In the genomic region with DNA sequence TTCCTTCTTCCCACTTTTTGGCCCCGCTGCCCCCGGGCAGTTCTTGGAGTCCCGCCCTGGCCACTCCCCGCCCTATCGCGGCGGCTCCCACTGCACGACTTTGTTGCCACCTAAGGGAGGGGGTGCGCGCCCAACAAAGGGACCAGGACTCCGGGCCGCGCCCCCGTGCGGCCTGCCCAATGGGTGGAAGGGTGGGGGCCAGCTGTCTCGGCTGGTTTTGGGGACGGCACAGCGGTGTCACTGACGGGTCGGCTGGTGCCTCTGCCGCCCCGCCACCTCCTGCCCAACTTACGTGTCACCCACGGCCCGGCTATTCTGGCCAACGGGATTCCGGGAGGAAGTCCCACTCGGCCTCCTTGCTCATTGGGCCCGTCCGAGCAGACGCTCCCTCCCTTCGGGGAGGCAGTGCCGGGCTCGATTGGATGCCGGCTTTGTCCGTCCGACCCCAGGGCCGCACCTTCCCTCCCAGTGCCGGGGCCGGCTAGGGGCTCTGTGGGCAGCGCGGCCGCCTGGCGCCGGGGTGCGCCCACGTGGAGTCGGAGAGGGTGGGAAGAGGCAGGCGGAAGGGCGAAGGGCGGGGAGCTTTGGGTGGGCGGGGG, we compare ENCODE assay signal across 8 cellular contexts. TPM values are rescaled to one million over a fixed set of nuclear protein-coding genes. Genes with fewer than 3 reads are reported as not detected.
DNase-seq lines count a peak whose midpoint lies in the region; ATAC-seq, FAIRE-seq and TF ChIP-seq lines count a peak whose summit lies in the region.

A gene with protein sequence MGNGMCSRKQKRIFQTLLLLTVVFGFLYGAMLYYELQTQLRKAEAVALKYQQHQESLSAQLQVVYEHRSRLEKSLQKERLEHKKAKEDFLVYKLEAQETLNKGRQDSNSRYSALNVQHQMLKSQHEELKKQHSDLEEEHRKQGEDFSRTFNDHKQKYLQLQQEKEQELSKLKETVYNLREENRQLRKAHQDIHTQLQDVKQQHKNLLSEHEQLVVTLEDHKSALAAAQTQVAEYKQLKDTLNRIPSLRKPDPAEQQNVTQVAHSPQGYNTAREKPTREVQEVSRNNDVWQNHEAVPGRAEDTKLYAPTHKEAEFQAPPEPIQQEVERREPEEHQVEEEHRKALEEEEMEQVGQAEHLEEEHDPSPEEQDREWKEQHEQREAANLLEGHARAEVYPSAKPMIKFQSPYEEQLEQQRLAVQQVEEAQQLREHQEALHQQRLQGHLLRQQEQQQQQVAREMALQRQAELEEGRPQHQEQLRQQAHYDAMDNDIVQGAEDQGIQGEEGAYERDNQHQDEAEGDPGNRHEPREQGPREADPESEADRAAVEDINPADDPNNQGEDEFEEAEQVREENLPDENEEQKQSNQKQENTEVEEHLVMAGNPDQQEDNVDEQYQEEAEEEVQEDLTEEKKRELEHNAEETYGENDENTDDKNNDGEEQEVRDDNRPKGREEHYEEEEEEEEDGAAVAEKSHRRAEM (minus strand): TSS at position 314 of the 599 bp plus-strand sequence. CDS start 639 bp downstream, outside the sequence.

- no peaks in the 10 kb centered on the region for H4K20me1 ChIP-seq in endothelial cell of umbilical vein (replicated peaks; ENCODE audit: control insufficient read depth, extremely low read depth, insufficient read depth, low read length)

- peaks cover 35% of the 10 kb centered on the region for H3K79me2 ChIP-seq in endothelial cell of umbilical vein (ENCODE audit: control insufficient read depth, insufficient read depth, low read length)

- POLR2A ChIA-PET in endothelial cell of umbilical vein (lab: Charles Lee): interaction anchor here (0.7 kb wide), 1 partner anchor 42 kb away, joined by 5 read pairs; no protein-coding TSS in a partner anchor

- H3K27ac ChIP-seq in endothelial cell of umbilical vein (ENCODE audit: insufficient read depth, low read depth, low read length) (peak within 1 kb of the TSS; percentile 73), mesodermal cell (ENCODE audit: low read depth, low read length, severe bottlenecking) (peak within 1 kb of the TSS; percentile 93)

- dilution Hi-C loops in endothelial cell of umbilical vein (cut with MboI; ENCODE audit: extremely low pct_ligation_motif_present, low sequenced_read_pairs): no loop called here

- 0% methylated on average over 24 to 38 of the region's 52 CpGs for WGBS in mesodermal cell (ENCODE audit: insufficient coverage in 2 of 2), 2 experiments

- peak; percentile 100 for DNase-seq in Caki2 (ENCODE audit: low read depth)
- DNase-seq in NCI-H82 (lab: John Stamatoyannopoulos, UW): peak; percentile 99
- peak; percentile 87 for DNase-seq in activated CD8-positive, alpha-beta memory T cell treated with anti-CD3 and anti-CD28 coated beads for 24 hours
- DNase-seq in endothelial cell of umbilical vein (ENCODE audit: low read depth, low spot score): peak; percentile 97
- peak; percentile 67 for DNase-seq in stimulated activated CD8-positive, alpha-beta memory T cell treated with anti-CD3 and anti-CD28 coated beads, Interleukin-4, amount 100 ng/mL, for 24 hours (ENCODE audit: low read depth)

- H3K4me1 ChIP-seq in endothelial cell of umbilical vein (ENCODE audit: control insufficient read depth, extremely low read depth, insufficient read depth, low read length) (peaks cover 21% of the 10 kb centered on the region), mesodermal cell (ENCODE audit: control insufficient read depth, insufficient read depth, low read length, poor library complexity, severe bottlenecking) (peaks cover 10% of the 10 kb centered on the region)

- H3K36me3 ChIP-seq in endothelial cell of umbilical vein (ENCODE audit: control insufficient read depth in 2 of 2, extremely low read depth in 1 of 2, insufficient read depth in 2 of 2, low read length in 2 of 2) (no peaks in the 10 kb centered on the region), mesodermal cell (ENCODE audit: control insufficient read depth, insufficient read depth, low read length) (no peaks in the 10 kb centered on the region)

- peak; percentile 93 for FAIRE-seq in endothelial cell of umbilical vein (lab: Jason Lieb, UNC)

- no peak for TF ChIP-seq CTCF in endothelial cell of umbilical vein (IDR thresholded peaks at IDR 0.05; ENCODE audit: extremely low read depth in 1 of 2, insufficient read depth in 1 of 2, low read depth in 1 of 2, low read length in 2 of 2)

- peak within 1 kb of the TSS; percentile 62 for H2AFZ ChIP-seq in endothelial cell of umbilical vein (ENCODE audit: low read depth, low read length)

- in situ Hi-C loops in Caki2 (cut with HindIII; ENCODE audit: low pct_unique_long_range_greater_than_20kb, low sequenced_read_pairs): no loop called here

- H3K9me1 ChIP-seq in endothelial cell of umbilical vein (replicated peaks; ENCODE audit: control insufficient read depth, extremely low read depth, insufficient read depth, low read length): peaks cover 2% of the 10 kb centered on the region

- H3K4me2 ChIP-seq in endothelial cell of umbilical vein (ENCODE audit: insufficient read depth, low read length): peak within 1 kb of the TSS; percentile 56

- ATAC-seq in GM19463 (IDR thresholded peaks at IDR 0.05; ENCODE audit: unreplicated experiment) (peak; percentile 79), HG03571 (IDR thresholded peaks at IDR 0.05; ENCODE audit: unreplicated experiment) (peak; percentile 85)

- peak within 1 kb of the TSS; percentile 65 for H3K9ac ChIP-seq in endothelial cell of umbilical vein (replicated peaks; ENCODE audit: extremely low read depth, insufficient read depth, low read length)

- H3K4me3 ChIP-seq in endothelial cell of umbilical vein (replicated peaks in 1 of 3; ENCODE audit: insufficient read depth in 1 of 3, low read depth in 1 of 3, low read length in 3 of 3): peak within 1 kb of the TSS; percentile 49 to 82 (median 78)
- H3K4me3 ChIP-seq in mesodermal cell (ENCODE audit: extremely low read depth, insufficient read depth, low read length, poor library complexity, severe bottlenecking): peak within 1 kb of the TSS; percentile 72

- CTCF ChIA-PET in endothelial cell of umbilical vein (lab: Charles Lee): interaction anchor here (3.8 kb wide), 1 partner anchor 47 kb away, joined by 18 read pairs; no protein-coding TSS in a partner anchor

- no TSS peak for BruUV-seq in endothelial cell of umbilical vein (replicated peaks; lab: Mats Ljungman, UMichigan)

- H3K27me3 ChIP-seq in endothelial cell of umbilical vein (ENCODE audit: control insufficient read depth in 2 of 2, insufficient read depth in 2 of 2, low read length in 2 of 2): no peaks in the 10 kb centered on the region

- TF ChIP-seq POLR2A in endothelial cell of umbilical vein (IDR thresholded peaks at IDR 0.05; ENCODE audit: low read depth, low read length): peak; percentile 72

- H3K9me3 ChIP-seq in endothelial cell of umbilical vein (replicated peaks; ENCODE audit: control insufficient read depth, insufficient read depth, low read length) (no peaks in the 10 kb centered on the region), mesodermal cell (ENCODE audit: control insufficient read depth, low read length) (no peaks in the 10 kb centered on the region)

- intact Hi-C loops in endothelial cell of umbilical vein (cut with micrococcal nuclease): loop anchor here (1.0 to 10.0 kb wide), 5 partner anchors 9 to 699 kb away; a partner anchor contains a TSS

TF ChIP-seq in endothelial cell of umbilical vein, 7 proteins besides CTCF, POLR2A, EP300 and RAD21:
- TF ChIP-seq POLR2AphosphoS5 (IDR thresholded peaks at IDR 0.05; ENCODE audit: insufficient read depth, low read depth, low read length) (peak; percentile 58), JUN (IDR thresholded peaks at IDR 0.05; ENCODE audit: borderline replicate concordance, insufficient read depth, insufficient read length, low read depth) (no peak)
TF ChIP-seq in endothelial cell of umbilical vein: peak in this region for 1.

RNA-seq across cellular contexts. Expression of the gene that starts here (rescaled TPM):
- total RNA-seq in Caki2 (2014; rRNA removed; shearing (Covaris generic); ENCODE audit: low replicate concordance): 18.2 and 22.4 TPM in 2 replicates
- 39.7 and 40.8 TPM in 2 replicates for total RNA-seq in endothelial cell of umbilical vein
- 8.1 and 11.7 TPM in 2 replicates for polyA plus RNA-seq in endothelial cell of umbilical vein
- polyA plus RNA-seq in endothelial cell of umbilical vein (2011; cell fraction: cytosol; rRNA removed): 19.9 and 22.7 TPM in 2 replicates
- 15.5 and 24.0 TPM in 2 replicates for polyA plus RNA-seq in endothelial cell of umbilical vein (2011; cell fraction: nucleus; rRNA removed)
- 31.6 and 32.3 TPM in 2 replicates for polyA plus RNA-seq in endothelial cell of umbilical vein (2012)
- 23.3 and 23.5 TPM in 2 replicates for polyA minus RNA-seq in endothelial cell of umbilical vein
- polyA minus RNA-seq in endothelial cell of umbilical vein (2011; cell fraction: cytosol; rRNA and poly(A)+ RNA removed): 37.2 TPM
- 14.7 and 17.3 TPM in 2 replicates for polyA minus RNA-seq in endothelial cell of umbilical vein (2011; cell fraction: nucleus; rRNA and poly(A)+ RNA removed)
- polyA plus RNA-seq in mesodermal cell (2013, experiment 1 of 2): 58.4 TPM
- polyA plus RNA-seq in mesodermal cell (2013, experiment 2 of 2): 63.8 TPM

Comparison
In these comparisons a context has a peak if more than half of its experiments do, and no peak if none do; other contexts are left out.
1. Peak in every context shown above with its lines: DNase-seq, ATAC-seq, H3K4me3 ChIP-seq and H3K27ac ChIP-seq.